In genomic region chr17:49454050-49454449, GRCh38 we compare ENCODE assay signal across 1 cellular context.
TF ChIP-seq lines count a peak whose summit lies in the region.

No MANE protein-coding gene starts in this region.

TF ChIP-seq in HepG2, 621 proteins besides CTCF, POLR2A, EP300 and RAD21 (continues in another document):
- TF ChIP-seq SOX6 (IDR thresholded peaks at IDR 0.05), result no peak
- TF ChIP-seq SOX6 (CRISPR knock-in tag; IDR thresholded peaks at IDR 0.05), result peak; percentile 92
- TF ChIP-seq LCORL (IDR thresholded peaks at IDR 0.05), result peak; percentile 13; the same call in 1 of the 2 replicates
- TF ChIP-seq LCORL (CRISPR knock-in tag; IDR thresholded peaks at IDR 0.05), result peak; percentile 81
- peak; percentile 27; the same call in 1 of the 2 replicates for TF ChIP-seq ZNF580 (CRISPR knock-in tag; IDR thresholded peaks at IDR 0.05; ENCODE audit: borderline replicate concordance, low read depth)
- TF ChIP-seq SP5 (CRISPR knock-in tag; IDR thresholded peaks at IDR 0.05; ENCODE audit: borderline replicate concordance, low read depth), result peak; percentile 53; the same call in 1 of the 2 replicates
- no peak for TF ChIP-seq TFAP4 (IDR thresholded peaks at IDR 0.05; ENCODE audit: borderline replicate concordance, low read depth)
- TF ChIP-seq ZNF205 (CRISPR knock-in tag; IDR thresholded peaks at IDR 0.05), result peak; percentile 46; the same call in 1 of the 2 replicates
- 0 out of 2 replicates have a peak, but pooled peaks have one; percentile 14 for TF ChIP-seq IRF2 (CRISPR knock-in tag; IDR thresholded peaks at IDR 0.05)
- TF ChIP-seq ZNF292 (CRISPR knock-in tag; IDR thresholded peaks at IDR 0.05; ENCODE audit: borderline replicate concordance, low read depth), result peak; percentile 51; the same call in 1 of the 2 replicates
- TF ChIP-seq RBFOX2 (IDR thresholded peaks at IDR 0.05; ENCODE audit: low read depth, low read length), result no peak
- TF ChIP-seq MIER2 (CRISPR knock-in tag; IDR thresholded peaks at IDR 0.05), result 0 out of 2 replicates have a peak, but pooled peaks have one; percentile 12
- TF ChIP-seq KDM1A (CRISPR knock-in tag; IDR thresholded peaks at IDR 0.05), result no peak
- TF ChIP-seq AKNA (CRISPR knock-in tag; IDR thresholded peaks at IDR 0.05; ENCODE audit: borderline replicate concordance), result no peak
- TF ChIP-seq DPF2 (CRISPR knock-in tag; IDR thresholded peaks at IDR 0.05; ENCODE audit: borderline replicate concordance, low read depth), result 0 out of 2 replicates have a peak, but pooled peaks have one; percentile 32
- TF ChIP-seq ZNF547 (CRISPR knock-in tag; IDR thresholded peaks at IDR 0.05), result peak; percentile 59; the same call in 1 of the 2 replicates
- 0 out of 2 replicates have a peak, but pooled peaks have one; percentile 63 for TF ChIP-seq ZNF343 (CRISPR knock-in tag; IDR thresholded peaks at IDR 0.05)
- TF ChIP-seq RCOR2 (CRISPR knock-in tag; IDR thresholded peaks at IDR 0.05), result peak; percentile 54; the same call in 1 of the 2 replicates
- peak; percentile 33; the same call in 1 of the 2 replicates for TF ChIP-seq THAP11 (CRISPR knock-in tag; IDR thresholded peaks at IDR 0.05)
- no peak for TF ChIP-seq HNF1A (IDR thresholded peaks at IDR 0.05; ENCODE audit: low read depth)
- TF ChIP-seq HNF1A (CRISPR knock-in tag; IDR thresholded peaks at IDR 0.05; ENCODE audit: borderline replicate concordance), result peak; percentile 45; the same call in 1 of the 2 replicates
- no peak for TF ChIP-seq RORA (CRISPR knock-in tag; IDR thresholded peaks at IDR 0.05)
- TF ChIP-seq RXRB (CRISPR knock-in tag; IDR thresholded peaks at IDR 0.05; ENCODE audit: borderline replicate concordance), result peak; percentile 41
- no peak for TF ChIP-seq ZKSCAN1 (IDR thresholded peaks at IDR 0.05; ENCODE audit: low read length)
- peak; percentile 35; the same call in 1 of the 2 replicates for TF ChIP-seq NCOA2 (CRISPR knock-in tag; IDR thresholded peaks at IDR 0.05)
- no peak for TF ChIP-seq FOXO1 (CRISPR knock-in tag; IDR thresholded peaks at IDR 0.05)
- peak; percentile 91 for TF ChIP-seq SOX5 (CRISPR knock-in tag; IDR thresholded peaks at IDR 0.05; ENCODE audit: borderline replicate concordance)
- no peak for TF ChIP-seq MAFG (CRISPR knock-in tag; IDR thresholded peaks at IDR 0.05)
- no peak for TF ChIP-seq ZNF512B (CRISPR knock-in tag; IDR thresholded peaks at IDR 0.05; ENCODE audit: borderline replicate concordance)
- peak; percentile 66 for TF ChIP-seq PAXIP1 (CRISPR knock-in tag; conservative IDR thresholded peaks at IDR 0.05)
- TF ChIP-seq ZNF644 (CRISPR knock-in tag; IDR thresholded peaks at IDR 0.05; ENCODE audit: low read depth), result peak; percentile 70; the same call in 1 of the 2 replicates
- peak; percentile 77 for TF ChIP-seq GATAD2A (CRISPR knock-in tag; IDR thresholded peaks at IDR 0.05)
- no peak for TF ChIP-seq ZNF670 (CRISPR knock-in tag; IDR thresholded peaks at IDR 0.05; ENCODE audit: borderline replicate concordance)
- 0 out of 2 replicates have a peak, but pooled peaks have one; percentile 48 for TF ChIP-seq HNRNPL (IDR thresholded peaks at IDR 0.05; ENCODE audit: low read depth, low read length)
- peak; percentile 80 for TF ChIP-seq TEAD3 (CRISPR knock-in tag; optimal IDR thresholded peaks at IDR 0.05; ENCODE audit: borderline replicate concordance)
- no peak for TF ChIP-seq MYPOP (CRISPR knock-in tag; IDR thresholded peaks at IDR 0.05)
- TF ChIP-seq HOXA3 (CRISPR knock-in tag; IDR thresholded peaks at IDR 0.05), result peak; percentile 37; the same call in 1 of the 2 replicates
- TF ChIP-seq SAFB2 (CRISPR knock-in tag; IDR thresholded peaks at IDR 0.05; ENCODE audit: borderline replicate concordance, low read depth), result no peak
- TF ChIP-seq ZNF18 (CRISPR knock-in tag; IDR thresholded peaks at IDR 0.05; ENCODE audit: insufficient replicate concordance), result no peak
- TF ChIP-seq DBP (CRISPR knock-in tag; IDR thresholded peaks at IDR 0.05; ENCODE audit: not compliant biosample characterization), result no peak
- TF ChIP-seq ZNF430 (CRISPR knock-in tag; IDR thresholded peaks at IDR 0.05), result no peak
- no peak; the same call in none of the 2 replicates for TF ChIP-seq ZNF263 (CRISPR knock-in tag; IDR thresholded peaks at IDR 0.05)
